Comparison of ENCODE assay signal across 17 cellular contexts in the genomic region with DNA sequence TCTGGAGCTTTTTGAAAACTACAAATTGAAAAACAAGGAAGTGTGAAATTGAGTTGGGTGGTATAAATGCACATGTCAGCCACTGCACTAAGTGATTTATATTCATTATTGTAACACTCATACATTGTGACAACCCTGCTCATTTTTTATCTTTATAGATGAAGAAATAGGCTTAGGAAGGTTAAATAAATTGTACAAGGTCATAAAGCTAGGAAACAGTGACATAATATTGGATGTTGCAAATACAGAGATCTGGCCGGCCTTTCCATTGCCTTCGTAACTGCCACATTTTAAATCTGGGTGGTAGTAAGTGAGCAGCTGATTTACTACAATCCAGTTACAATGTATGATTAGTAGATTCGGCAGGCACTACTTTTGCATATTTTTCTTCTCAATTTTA.
"Had no signal": no experiment of that assay in that cellular context is flagged by ENCODE, and none has a peak within 500 bp of the region (broad histone marks: within the 10 kb centered on the region; RNA-seq: fewer than 3 reads in every experiment).

No MANE protein-coding gene starts in this region.

- H3K36me3 Mint-ChIP-seq: activated naive CD4-positive, alpha-beta T cell treated with anti-CD3 and anti-CD28 coated beads, Interleukin-2, amount 50 U/mL, for 24 hours had no signal

- H3K4me3 ChIP-seq: esophagus muscularis mucosa, sigmoid colon, stomach, thoracic aorta had no signal

- H3K27me3 Mint-ChIP-seq: activated B cell treated with CpG ODN at 0.5 μM for 24 hours; activated CD8-positive, alpha-beta T cell treated with anti-CD3 and anti-CD28 coated beads for 36 hours; activated naive CD4-positive, alpha-beta T cell treated with anti-CD3 and anti-CD28 coated beads, Interleukin-2, amount 50 U/mL, for 24 hours had no signal

- H3K4me3 Mint-ChIP-seq: activated B cell treated with CpG ODN at 0.5 μM for 24 hours; activated CD8-positive, alpha-beta T cell treated with anti-CD3 and anti-CD28 coated beads for 36 hours; activated naive CD4-positive, alpha-beta T cell treated with anti-CD3 and anti-CD28 coated beads, Interleukin-2, amount 50 U/mL, for 24 hours; neural crest cell had no signal

- H3K27ac Mint-ChIP-seq: activated B cell treated with CpG ODN at 0.5 μM for 24 hours; activated CD8-positive, alpha-beta T cell treated with anti-CD3 and anti-CD28 coated beads for 36 hours; activated naive CD4-positive, alpha-beta T cell treated with anti-CD3 and anti-CD28 coated beads, Interleukin-2, amount 50 U/mL, for 24 hours had no signal

- ATAC-seq: activated CD8-positive, alpha-beta T cell treated with anti-CD3 and anti-CD28 coated beads for 36 hours had no signal

- H3K4me1 Mint-ChIP-seq: activated B cell treated with CpG ODN at 0.5 μM for 24 hours had no signal

- H3K9me3 Mint-ChIP-seq: activated B cell treated with CpG ODN at 0.5 μM for 24 hours; activated CD8-positive, alpha-beta T cell treated with anti-CD3 and anti-CD28 coated beads for 36 hours; activated naive CD4-positive, alpha-beta T cell treated with anti-CD3 and anti-CD28 coated beads, Interleukin-2, amount 50 U/mL, for 24 hours; neural crest cell had no signal

- DNase-seq: activated B cell treated with CpG ODN at 0.5 μM for 24 hours; activated CD4-positive, alpha-beta T cell treated with anti-CD3 and anti-CD28 coated beads for 48 hours; activated CD8-positive, alpha-beta memory T cell treated with anti-CD3 and anti-CD28 coated beads, Interleukin-2, amount 50 U/mL, for 4 hours; activated CD8-positive, alpha-beta T cell treated with anti-CD3 and anti-CD28 coated beads for 36 hours; activated effector memory CD4-positive, alpha-beta T cell treated with anti-CD3 and anti-CD28 coated beads, Interleukin-2, amount 50 U/mL, for 16 hours; activated T-cell treated with anti-CD3 and anti-CD28 coated beads, Interleukin-2, amount 50 U/mL, for 48 hours; amniotic stem cell; caudate nucleus; hypothalamus; kidney; sigmoid colon; stimulated activated CD4-positive, alpha-beta T cell treated with anti-CD3 and anti-CD28 coated beads, Interleukin-1b, Interleukin-23, amount 100 ng/mL, for 48 hours; stomach had no signal
